9 cellular contexts compared by ENCODE assay signal in genomic region chr15:84915011-84915958, GRCh38. TPM values are rescaled to one million over a fixed set of nuclear protein-coding genes. Genes with fewer than 3 reads are reported as not detected.
A peak's percentile ranks its signal among the peaks of the same experiment; 100 is the strongest.
DNase-seq lines count a peak whose midpoint lies in the region; ATAC-seq and TF ChIP-seq lines count a peak whose summit lies in the region.
"Had no signal": no experiment of that assay in that cellular context is flagged by ENCODE, and none has a peak within 500 bp of the region (broad histone marks: within the 10 kb centered on the region; RNA-seq: fewer than 3 reads in every experiment).

No MANE protein-coding gene starts in this region.

- H3K36me3 Mint-ChIP-seq in activated CD4-positive, alpha-beta T cell treated with anti-CD3 and anti-CD28 coated beads, Interleukin-2, amount 10 ng/mL, durations not matched to agents 7 days and 5 days (ENCODE audit: low read depth): peaks cover 2% of the 10 kb centered on the region
- H3K36me3 Mint-ChIP-seq: CD4-positive, alpha-beta memory T cell had no signal

- peak overlapping the region; percentile 52 for H3K4me2 ChIP-seq in osteoblast (ENCODE audit: insufficient read depth, low read length)

- H3K4me3 ChIP-seq in fibroblast of mammary gland (ENCODE audit: control insufficient read depth, low read depth, low read length) (no peak overlapping the region), osteoblast (ENCODE audit: insufficient read depth, low read length) (no peak overlapping the region)

- no peaks in the 10 kb centered on the region for H3K27me3 ChIP-seq in osteoblast (ENCODE audit: insufficient read depth, low read length)

- H2AFZ ChIP-seq in osteoblast (ENCODE audit: low read length): peak overlapping the region; percentile 75

- no peaks in the 10 kb centered on the region for H3K79me2 ChIP-seq in osteoblast (ENCODE audit: insufficient read depth, low read length)

- POLR2A ChIA-PET in activated CD4-positive, alpha-beta T cell treated with anti-CD3 and anti-CD28 coated beads, Interleukin-2, amount 10 ng/mL, durations not matched to agents 7 days and 5 days (lab: Charles Lee): no interaction called here

- H3K4me1 Mint-ChIP-seq in activated CD4-positive, alpha-beta T cell treated with anti-CD3 and anti-CD28 coated beads, Interleukin-2, amount 10 ng/mL, durations not matched to agents 7 days and 5 days: peaks cover 19% of the 10 kb centered on the region

- H3K36me3 ChIP-seq in osteoblast (ENCODE audit: insufficient read depth, low read length): no peaks in the 10 kb centered on the region

- peaks cover 6% of the 10 kb centered on the region for H3K27me3 Mint-ChIP-seq in activated CD4-positive, alpha-beta T cell treated with anti-CD3 and anti-CD28 coated beads, Interleukin-2, amount 10 ng/mL, durations not matched to agents 7 days and 5 days

- H3K4me1 ChIP-seq in osteoblast (ENCODE audit: insufficient read depth, low read length): peaks cover 39% of the 10 kb centered on the region

- DNase-seq in NCI-H748 (lab: John Stamatoyannopoulos, UW; ENCODE audit: unreplicated experiment) (peak; percentile 9), NCI-H748 treated with DMSO at 0.1 percent for 48 hours (lab: John Stamatoyannopoulos, UW) (no peak), NAMALWA (ENCODE audit: low spot score) (peak; percentile 40), fibroblast of mammary gland (ENCODE audit: low read depth) (peak; percentile 87), osteoblast (ENCODE audit: insufficient read length, low spot score, missing footprints) (peak; percentile 94), foreskin melanocyte (no peak)
- peak; percentile 71 for DNase-seq in activated CD4-positive, alpha-beta T cell treated with anti-CD3 and anti-CD28 coated beads, Interleukin-2, amount 10 ng/mL, durations not matched to agents 7 days and 5 days

- H3K9me3 Mint-ChIP-seq in activated CD4-positive, alpha-beta T cell treated with anti-CD3 and anti-CD28 coated beads, Interleukin-2, amount 10 ng/mL, durations not matched to agents 7 days and 5 days: no peaks in the 10 kb centered on the region

- no peaks in the 10 kb centered on the region for H4K20me1 ChIP-seq in osteoblast (ENCODE audit: insufficient read depth, low read length)

- H3K4me3 Mint-ChIP-seq in activated CD4-positive, alpha-beta T cell treated with anti-CD3 and anti-CD28 coated beads, Interleukin-2, amount 10 ng/mL, durations not matched to agents 7 days and 5 days: peak overlapping the region; percentile 61
- H3K4me3 Mint-ChIP-seq: CD4-positive, alpha-beta memory T cell had no signal

- H3K9me3 ChIP-seq in osteoblast (ENCODE audit: low read depth, low read length): no peaks in the 10 kb centered on the region

- peak overlapping the region; percentile 83 for H3K27ac Mint-ChIP-seq in activated CD4-positive, alpha-beta T cell treated with anti-CD3 and anti-CD28 coated beads, Interleukin-2, amount 10 ng/mL, durations not matched to agents 7 days and 5 days

- peak; percentile 94 for ATAC-seq in HG02623 (IDR thresholded peaks at IDR 0.05; ENCODE audit: unreplicated experiment)

- CTCF ChIA-PET in activated CD4-positive, alpha-beta T cell treated with anti-CD3 and anti-CD28 coated beads, Interleukin-2, amount 10 ng/mL, durations not matched to agents 7 days and 5 days (lab: Charles Lee): interaction anchor here (0.6 to 1.2 kb wide), 4 partner anchors 10 to 730 kb away, joined by 3 to 4 read pairs (median 3); no protein-coding TSS in a partner anchor

- TF ChIP-seq CTCF in fibroblast of mammary gland (conservative IDR thresholded peaks at IDR 0.05; ENCODE audit: control insufficient read depth, insufficient read depth, low read depth, low read length) (no peak), osteoblast (IDR thresholded peaks at IDR 0.05; ENCODE audit: extremely low read depth, low read depth, low read length) (no peak)

- H3K27ac ChIP-seq in osteoblast (ENCODE audit: low read depth, low read length): peak overlapping the region; percentile 79

RNA-seq across cellular contexts. Expression of gene SLC28A1, which starts 30.8 kb away (rescaled TPM):
- total RNA-seq in activated CD4-positive, alpha-beta T cell treated with anti-CD3 and anti-CD28 coated beads, Interleukin-2, amount 10 ng/mL, durations not matched to agents 7 days and 5 days: not detected
- total RNA-seq in osteoblast: not detected in 2 replicates
- total RNA-seq: CD4-positive, alpha-beta memory T cell had no signal

Comparison
In these comparisons a context has a peak if more than half of its experiments do, and no peak if none do; other contexts are left out.
1. DNase-seq: peak in NCI-H748 (single experiment), NAMALWA (single experiment), activated CD4-positive, alpha-beta T cell treated with anti-CD3 and anti-CD28 coated beads, Interleukin-2, amount 10 ng/mL, durations not matched to agents 7 days and 5 days (single experiment), fibroblast of mammary gland (single experiment) and osteoblast (single experiment); none in NCI-H748 treated with DMSO at 0.1 percent for 48 hours (single experiment) and foreskin melanocyte (single experiment).